ENCODE assay signal across 24 cellular contexts in the genomic region with DNA sequence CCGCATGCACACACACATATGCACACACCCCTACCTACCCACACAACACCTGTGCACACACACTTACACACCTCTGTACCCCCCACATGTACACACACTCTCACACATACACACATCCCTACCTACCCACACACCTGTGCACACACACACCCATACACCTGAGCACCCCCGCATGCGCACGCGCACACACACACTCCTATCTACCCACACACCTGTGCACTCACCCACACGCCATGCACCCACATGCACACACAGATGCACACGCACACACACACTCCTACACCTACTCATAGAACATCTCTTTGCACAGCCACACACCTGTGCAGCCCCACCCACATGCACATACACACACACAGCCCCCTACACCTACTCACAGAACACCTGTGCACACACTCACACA. TPM values are rescaled to one million over a fixed set of nuclear protein-coding genes. Genes with fewer than 3 reads are reported as not detected.
DNase-seq lines count a peak whose midpoint lies in the region; ATAC-seq, FAIRE-seq and TF ChIP-seq lines count a peak whose summit lies in the region.
"Had no signal": no experiment of that assay in that cellular context is flagged by ENCODE, and none has a peak within 500 bp of the region (broad histone marks: within the 10 kb centered on the region; RNA-seq: fewer than 3 reads in every experiment).

No MANE protein-coding gene starts in this region.

- no peak overlapping the region for H3K4me3 ChIP-seq in BLaER1
- H3K4me3 ChIP-seq in Peyer's patch = no peak overlapping the region
- H3K4me3 ChIP-seq: K562 had no signal

- TF ChIP-seq CTCF in endothelial cell (IDR thresholded peaks at IDR 0.05; ENCODE audit: unreplicated experiment) = no peak
- TF ChIP-seq CTCF in Peyer's patch (IDR thresholded peaks at IDR 0.05) = no peak

- H3K27me3 Mint-ChIP-seq in endothelial cell (ENCODE audit: unreplicated experiment) = peaks cover 6% of the 10 kb centered on the region
- H3K27me3 Mint-ChIP-seq in stimulated activated memory B cell treated with anti-CD40 and anti-IgM and Interleukin-4, amounts not matched to agents 10 μg/mL and 1 μg/mL and 100 μg/mL, for 72 hours = peaks cover 11% of the 10 kb centered on the region

- H3K9ac ChIP-seq in BLaER1 = no peak overlapping the region

- no peak overlapping the region for H3K27ac Mint-ChIP-seq in endothelial cell (ENCODE audit: unreplicated experiment)
- H3K27ac Mint-ChIP-seq in stimulated activated memory B cell treated with anti-CD40 and anti-IgM and Interleukin-4, amounts not matched to agents 10 μg/mL and 1 μg/mL and 100 μg/mL, for 72 hours = no peak overlapping the region
- H3K27ac Mint-ChIP-seq: CD8-positive, alpha-beta T cell had no signal

- no peaks in the 10 kb centered on the region for H3K9me3 Mint-ChIP-seq in endothelial cell (ENCODE audit: unreplicated experiment)
- no peaks in the 10 kb centered on the region for H3K9me3 Mint-ChIP-seq in stimulated activated memory B cell treated with anti-CD40 and anti-IgM and Interleukin-4, amounts not matched to agents 10 μg/mL and 1 μg/mL and 100 μg/mL, for 72 hours
- H3K9me3 Mint-ChIP-seq: CD8-positive, alpha-beta T cell had no signal

- no peak for TF ChIP-seq POLR2A in Peyer's patch (IDR thresholded peaks at IDR 0.05)

- peaks cover 43% of the 10 kb centered on the region for H3K4me1 ChIP-seq in BLaER1
- no peaks in the 10 kb centered on the region for H3K4me1 ChIP-seq in Peyer's patch
- H3K4me1 ChIP-seq: Caco-2 had no signal

- 0 out of 2 replicates have a peak, but pooled peaks cover 4% of the 10 kb centered on the region for H3K9me3 ChIP-seq in BLaER1
- no peaks in the 10 kb centered on the region for H3K9me3 ChIP-seq in Peyer's patch
- H3K9me3 ChIP-seq: Caco-2 had no signal

- H3K4me1 Mint-ChIP-seq in endothelial cell (ENCODE audit: unreplicated experiment) = no peaks in the 10 kb centered on the region
- H3K4me1 Mint-ChIP-seq in stimulated activated memory B cell treated with anti-CD40 and anti-IgM and Interleukin-4, amounts not matched to agents 10 μg/mL and 1 μg/mL and 100 μg/mL, for 72 hours = peaks cover 21% of the 10 kb centered on the region

- H3K4me3 Mint-ChIP-seq in endothelial cell (ENCODE audit: unreplicated experiment) = peak overlapping the region; percentile 13
- no peak overlapping the region for H3K4me3 Mint-ChIP-seq in stimulated activated memory B cell treated with anti-CD40 and anti-IgM and Interleukin-4, amounts not matched to agents 10 μg/mL and 1 μg/mL and 100 μg/mL, for 72 hours
- H3K4me3 Mint-ChIP-seq: CD8-positive, alpha-beta T cell had no signal

- H3K4me2 ChIP-seq in BLaER1 = peak overlapping the region; percentile 46; the same call in 1 of the 2 replicates

- peak; percentile 85 for FAIRE-seq in HTR-8/SVneo (lab: Jason Lieb, UNC)
- FAIRE-seq: G401.6, HepG2, K562 had no signal

- H3K36me3 ChIP-seq in BLaER1 (no peaks in the 10 kb centered on the region), Peyer's patch (no peaks in the 10 kb centered on the region)

- no peak for DNase-seq in HTR-8/SVneo (ENCODE audit: insufficient read length, low spot score)
- no peak for DNase-seq in endothelial cell (ENCODE audit: low spot score)
- DNase-seq in activated gamma-delta T cell (lab: John Stamatoyannopoulos, UW) = no peak
- no peak for DNase-seq in NAMALWA (ENCODE audit: low spot score)
- DNase-seq in Peyer's patch = no peak
- DNase-seq: Caco-2; CD8-positive, alpha-beta T cell; GOT3; HCEC 1CT; Kasumi-1; MV-4-11; NCI-H1694; NCI-H2029 treated with DMSO at 0.1 percent for 48 hours; NCI-H446 treated with DMSO at 0.1 percent for 48 hours; NCI-H82; NK-92 treated with Interleukin-12 subunit alpha and Interleukin-12 subunit beta, amount 100 ng/mL, for 24 hours; PC-3; SHP77 had no signal

- peak; percentile 35 for ATAC-seq in stimulated activated memory B cell treated with anti-CD40 and anti-IgM and Interleukin-4, amounts not matched to agents 10 μg/mL and 1 μg/mL and 100 μg/mL, for 72 hours
- ATAC-seq: CD8-positive, alpha-beta T cell; HepG2; K562; PC-3 had no signal

- H3K27ac ChIP-seq in BLaER1 (no peak overlapping the region), Peyer's patch (no peak overlapping the region)
- H3K27ac ChIP-seq: C4-2B had no signal

- H4K20me1 ChIP-seq in BLaER1 = no peaks in the 10 kb centered on the region

- H3K36me3 Mint-ChIP-seq in endothelial cell (ENCODE audit: low read depth, unreplicated experiment) = no peaks in the 10 kb centered on the region
- H3K36me3 Mint-ChIP-seq in stimulated activated memory B cell treated with anti-CD40 and anti-IgM and Interleukin-4, amounts not matched to agents 10 μg/mL and 1 μg/mL and 100 μg/mL, for 72 hours = peaks cover 5% of the 10 kb centered on the region
- H3K36me3 Mint-ChIP-seq: CD8-positive, alpha-beta T cell had no signal

- H3K27me3 ChIP-seq in BLaER1 (no peaks in the 10 kb centered on the region), Peyer's patch (no peaks in the 10 kb centered on the region)

RNA-seq across cellular contexts. Expression of a gene that starts 15.5 kb away (rescaled TPM):
- total RNA-seq in endothelial cell (ENCODE audit: unreplicated experiment) (0.28 TPM), Peyer's patch (100 to 1,000 TPM in 1 of 4 donors, 10 to 100 TPM in 3; 29.7 to 191 (median 57.9) TPM)
- total RNA-seq: CD8-positive, alpha-beta T cell; HepG2 had no signal

Comparison
In these comparisons a context has a peak if more than half of its experiments do, and no peak if none do; other contexts are left out.
1. RNA of a gene that starts 15.5 kb away (total RNA-seq): 29.7 to 191 TPM in Peyer's patch; 0.28 TPM in endothelial cell (single experiment); every median in the first group is over 10 times any median in the second.